In the genomic region with DNA sequence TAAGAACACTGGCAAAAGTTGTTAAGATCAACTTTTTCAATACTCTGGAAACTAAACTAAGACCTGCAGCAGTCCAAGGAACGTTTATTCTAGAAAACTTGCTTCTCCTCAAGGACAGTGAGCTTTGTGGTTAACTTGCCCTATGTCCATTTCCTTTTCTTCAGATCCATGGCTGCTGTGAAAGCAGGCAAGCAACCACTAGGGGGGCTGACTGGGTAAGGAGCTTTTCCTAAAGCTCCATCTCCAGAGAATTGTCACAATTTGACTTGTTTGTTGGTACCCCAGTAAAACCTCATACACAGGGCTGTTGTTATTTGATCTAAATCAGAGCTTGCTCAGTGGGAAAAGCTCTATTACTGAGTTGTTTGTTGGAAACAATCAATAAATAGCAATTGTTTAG, we compare ENCODE assay signal across 1 cellular context.
TF ChIP-seq lines count a peak whose summit lies in the region.

No MANE protein-coding gene starts in this region.

TF ChIP-seq in GM23338, 12 proteins besides CTCF, POLR2A, EP300 and RAD21 (continued from another document):
- TF ChIP-seq, protein P1, sequence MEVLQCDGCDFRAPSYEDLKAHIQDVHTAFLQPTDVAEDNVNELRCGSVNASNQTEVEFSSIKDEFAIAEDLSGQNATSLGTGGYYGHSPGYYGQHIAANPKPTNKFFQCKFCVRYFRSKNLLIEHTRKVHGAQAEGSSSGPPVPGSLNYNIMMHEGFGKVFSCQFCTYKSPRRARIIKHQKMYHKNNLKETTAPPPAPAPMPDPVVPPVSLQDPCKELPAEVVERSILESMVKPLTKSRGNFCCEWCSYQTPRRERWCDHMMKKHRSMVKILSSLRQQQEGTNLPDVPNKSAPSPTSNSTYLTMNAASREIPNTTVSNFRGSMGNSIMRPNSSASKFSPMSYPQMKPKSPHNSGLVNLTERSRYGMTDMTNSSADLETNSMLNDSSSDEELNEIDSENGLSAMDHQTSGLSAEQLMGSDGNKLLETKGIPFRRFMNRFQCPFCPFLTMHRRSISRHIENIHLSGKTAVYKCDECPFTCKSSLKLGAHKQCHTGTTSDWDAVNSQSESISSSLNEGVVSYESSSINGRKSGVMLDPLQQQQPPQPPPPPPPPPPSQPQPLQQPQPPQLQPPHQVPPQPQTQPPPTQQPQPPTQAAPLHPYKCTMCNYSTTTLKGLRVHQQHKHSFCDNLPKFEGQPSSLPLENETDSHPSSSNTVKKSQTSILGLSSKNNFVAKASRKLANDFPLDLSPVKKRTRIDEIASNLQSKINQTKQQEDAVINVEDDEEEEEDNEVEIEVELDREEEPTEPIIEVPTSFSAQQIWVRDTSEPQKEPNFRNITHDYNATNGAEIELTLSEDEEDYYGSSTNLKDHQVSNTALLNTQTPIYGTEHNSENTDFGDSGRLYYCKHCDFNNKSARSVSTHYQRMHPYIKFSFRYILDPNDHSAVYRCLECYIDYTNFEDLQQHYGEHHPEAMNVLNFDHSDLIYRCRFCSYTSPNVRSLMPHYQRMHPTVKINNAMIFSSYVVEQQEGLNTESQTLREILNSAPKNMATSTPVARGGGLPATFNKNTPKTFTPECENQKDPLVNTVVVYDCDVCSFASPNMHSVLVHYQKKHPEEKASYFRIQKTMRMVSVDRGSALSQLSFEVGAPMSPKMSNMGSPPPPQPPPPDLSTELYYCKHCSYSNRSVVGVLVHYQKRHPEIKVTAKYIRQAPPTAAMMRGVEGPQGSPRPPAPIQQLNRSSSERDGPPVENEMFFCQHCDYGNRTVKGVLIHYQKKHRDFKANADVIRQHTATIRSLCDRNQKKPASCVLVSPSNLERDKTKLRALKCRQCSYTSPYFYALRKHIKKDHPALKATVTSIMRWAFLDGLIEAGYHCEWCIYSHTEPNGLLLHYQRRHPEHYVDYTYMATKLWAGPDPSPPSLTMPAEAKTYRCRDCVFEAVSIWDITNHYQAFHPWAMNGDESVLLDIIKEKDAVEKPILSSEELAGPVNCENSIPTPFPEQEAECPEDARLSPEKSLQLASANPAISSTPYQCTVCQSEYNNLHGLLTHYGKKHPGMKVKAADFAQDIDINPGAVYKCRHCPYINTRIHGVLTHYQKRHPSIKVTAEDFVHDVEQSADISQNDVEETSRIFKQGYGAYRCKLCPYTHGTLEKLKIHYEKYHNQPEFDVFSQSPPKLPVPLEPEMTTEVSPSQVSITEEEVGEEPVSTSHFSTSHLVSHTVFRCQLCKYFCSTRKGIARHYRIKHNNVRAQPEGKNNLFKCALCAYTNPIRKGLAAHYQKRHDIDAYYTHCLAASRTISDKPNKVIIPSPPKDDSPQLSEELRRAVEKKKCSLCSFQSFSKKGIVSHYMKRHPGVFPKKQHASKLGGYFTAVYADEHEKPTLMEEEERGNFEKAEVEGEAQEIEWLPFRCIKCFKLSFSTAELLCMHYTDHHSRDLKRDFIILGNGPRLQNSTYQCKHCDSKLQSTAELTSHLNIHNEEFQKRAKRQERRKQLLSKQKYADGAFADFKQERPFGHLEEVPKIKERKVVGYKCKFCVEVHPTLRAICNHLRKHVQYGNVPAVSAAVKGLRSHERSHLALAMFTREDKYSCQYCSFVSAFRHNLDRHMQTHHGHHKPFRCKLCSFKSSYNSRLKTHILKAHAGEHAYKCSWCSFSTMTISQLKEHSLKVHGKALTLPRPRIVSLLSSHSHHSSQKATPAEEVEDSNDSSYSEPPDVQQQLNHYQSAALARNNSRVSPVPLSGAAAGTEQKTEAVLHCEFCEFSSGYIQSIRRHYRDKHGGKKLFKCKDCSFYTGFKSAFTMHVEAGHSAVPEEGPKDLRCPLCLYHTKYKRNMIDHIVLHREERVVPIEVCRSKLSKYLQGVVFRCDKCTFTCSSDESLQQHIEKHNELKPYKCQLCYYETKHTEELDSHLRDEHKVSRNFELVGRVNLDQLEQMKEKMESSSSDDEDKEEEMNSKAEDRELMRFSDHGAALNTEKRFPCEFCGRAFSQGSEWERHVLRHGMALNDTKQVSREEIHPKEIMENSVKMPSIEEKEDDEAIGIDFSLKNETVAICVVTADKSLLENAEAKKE (CRISPR knock-in tag; IDR thresholded peaks at IDR 0.05) = no peak
- TF ChIP-seq, protein P2, sequence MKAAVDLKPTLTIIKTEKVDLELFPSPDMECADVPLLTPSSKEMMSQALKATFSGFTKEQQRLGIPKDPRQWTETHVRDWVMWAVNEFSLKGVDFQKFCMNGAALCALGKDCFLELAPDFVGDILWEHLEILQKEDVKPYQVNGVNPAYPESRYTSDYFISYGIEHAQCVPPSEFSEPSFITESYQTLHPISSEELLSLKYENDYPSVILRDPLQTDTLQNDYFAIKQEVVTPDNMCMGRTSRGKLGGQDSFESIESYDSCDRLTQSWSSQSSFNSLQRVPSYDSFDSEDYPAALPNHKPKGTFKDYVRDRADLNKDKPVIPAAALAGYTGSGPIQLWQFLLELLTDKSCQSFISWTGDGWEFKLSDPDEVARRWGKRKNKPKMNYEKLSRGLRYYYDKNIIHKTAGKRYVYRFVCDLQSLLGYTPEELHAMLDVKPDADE (IDR thresholded peaks at IDR 0.05) = no peak
- no peak for TF ChIP-seq EZH2 (IDR thresholded peaks at IDR 0.05; ENCODE audit: low read depth, unreplicated experiment)
- TF ChIP-seq ZNF331 (CRISPR knock-in tag; IDR thresholded peaks at IDR 0.05; ENCODE audit: low read depth) = no peak
- TF ChIP-seq ZNF114 (CRISPR knock-in tag; IDR thresholded peaks at IDR 0.05) = no peak
